1 cellular context compared by ENCODE assay signal in genomic region chr1:151710187-151710586, GRCh38.
TF ChIP-seq lines count a peak whose summit lies in the region.

No MANE protein-coding gene starts in this region.

TF ChIP-seq in HEK293, 187 proteins besides CTCF, POLR2A, EP300 and RAD21 (continued from another document):
- TF ChIP-seq ZNF311 (tag by site-specific recombination; IDR thresholded peaks at IDR 0.05; ENCODE audit: borderline replicate concordance) (no peak), ZNF514 (tag by site-specific recombination; IDR thresholded peaks at IDR 0.05) (no peak), TSHZ1 (tag by site-specific recombination; IDR thresholded peaks at IDR 0.05; ENCODE audit: borderline replicate concordance) (no peak), EGR2 (tag by site-specific recombination; IDR thresholded peaks at IDR 0.05; ENCODE audit: low read depth) (peak; percentile 41; the same call in 1 of the 2 replicates), ZNF280C (tag by site-specific recombination; IDR thresholded peaks at IDR 0.05) (no peak), BCL11B (tag by site-specific recombination; IDR thresholded peaks at IDR 0.05; ENCODE audit: low read depth) (no peak), HOXD13 (CRISPR knock-in tag; IDR thresholded peaks at IDR 0.05; ENCODE audit: borderline replicate concordance) (no peak), HOXA7 (CRISPR knock-in tag; IDR thresholded peaks at IDR 0.05; ENCODE audit: borderline replicate concordance) (no peak), ZNF560 (tag by site-specific recombination; IDR thresholded peaks at IDR 0.05; ENCODE audit: borderline replicate concordance) (no peak), ZNF518A (tag by site-specific recombination; conservative IDR thresholded peaks at IDR 0.05; ENCODE audit: low read depth) (no peak), ATF2 (tag by site-specific recombination; IDR thresholded peaks at IDR 0.05; ENCODE audit: low read depth) (peak; percentile 93), YY2 (tag by site-specific recombination; IDR thresholded peaks at IDR 0.05) (no peak), ZIC2 (tag by site-specific recombination; IDR thresholded peaks at IDR 0.05) (no peak), MYNN (tag by site-specific recombination; IDR thresholded peaks at IDR 0.05; ENCODE audit: borderline replicate concordance) (peak; percentile 96), ZNF398 (tag by site-specific recombination; IDR thresholded peaks at IDR 0.05) (peak; percentile 70), REST (tag by site-specific recombination; IDR thresholded peaks at IDR 0.05) (no peak), ZFHX2 (tag by site-specific recombination; conservative IDR thresholded peaks at IDR 0.05) (peak; percentile 77), ZNF16 (tag by site-specific recombination; IDR thresholded peaks at IDR 0.05; ENCODE audit: low read depth) (no peak), ZBTB21 (tag by site-specific recombination; IDR thresholded peaks at IDR 0.05) (no peak; the same call in 1 of the 2 replicates), KLF10 (tag by site-specific recombination; IDR thresholded peaks at IDR 0.05) (no peak), ZNF292 (tag by site-specific recombination; IDR thresholded peaks at IDR 0.05; ENCODE audit: borderline replicate concordance, low read depth) (no peak), ZBTB11 (tag by site-specific recombination; conservative IDR thresholded peaks at IDR 0.05; ENCODE audit: low read depth) (no peak), ZFP69B (tag by site-specific recombination; IDR thresholded peaks at IDR 0.05) (no peak)
TF ChIP-seq in HEK293: peak in this region for 6.
